Comparison of ENCODE assay signal across 8 cellular contexts in genomic region chr5:176365663-176366574, GRCh38. TPM values are rescaled to one million over a fixed set of nuclear protein-coding genes. Genes with fewer than 3 reads are reported as not detected.
DNase-seq lines count a peak whose midpoint lies in the region; ATAC-seq and TF ChIP-seq lines count a peak whose summit lies in the region.

No MANE protein-coding gene starts in this region.

- H3K4me2 ChIP-seq in OCI-LY1 (ENCODE audit: low read length): peak overlapping the region; percentile 90
- peak overlapping the region; percentile 92 for H3K4me2 ChIP-seq in skeletal muscle satellite cell (ENCODE audit: low read length)

- TF ChIP-seq CTCF in AG10803 (conservative IDR thresholded peaks at IDR 0.05; ENCODE audit: low read length): no peak
- no peak for TF ChIP-seq CTCF in OCI-LY1 (IDR thresholded peaks at IDR 0.05; ENCODE audit: low read length)
- no peak for TF ChIP-seq CTCF in brain microvascular endothelial cell (IDR thresholded peaks at IDR 0.05; ENCODE audit: low read depth, low read length, missing control alignments)

- in situ Hi-C loops in brain microvascular endothelial cell (cut with HindIII; ENCODE audit: low pct_ligation_motif_present, low sequenced_read_pairs): no loop called here

- H3F3A ChIP-seq in OCI-LY1 (ENCODE audit: insufficient read depth, low read length): no peaks in the 10 kb centered on the region

- ATAC-seq in GM19455 (IDR thresholded peaks at IDR 0.05; ENCODE audit: unreplicated experiment): peak; percentile 13

- H3K9ac ChIP-seq in OCI-LY1 (ENCODE audit: low read length) (peak overlapping the region; percentile 68), skeletal muscle satellite cell (ENCODE audit: low read depth, low read length) (peak overlapping the region; percentile 88)

- H3K9me3 ChIP-seq in OCI-LY1 (ENCODE audit: low read length) (no peaks in the 10 kb centered on the region), skeletal muscle satellite cell (replicated peaks; ENCODE audit: low read length) (no peaks in the 10 kb centered on the region)

- no peaks in the 10 kb centered on the region for H4K20me1 ChIP-seq in OCI-LY1 (ENCODE audit: insufficient read depth, low read length)

- H2AFZ ChIP-seq in OCI-LY1 (ENCODE audit: low read length): no peak overlapping the region

- peak; percentile 70 for DNase-seq in AG10803 (ENCODE audit: low read depth)
- DNase-seq in brain microvascular endothelial cell: no peak
- DNase-seq in inferior parietal cortex (ENCODE audit: extremely low spot score): peak; percentile 17
- no peak for DNase-seq in NCI-H1417 treated with DMSO at 0.1 percent for 48 hours (lab: John Stamatoyannopoulos, UW)
- no peak for DNase-seq in NCI-H2029 treated with DMSO at 0.1 percent for 48 hours (lab: John Stamatoyannopoulos, UW)

- H3K9me2 ChIP-seq in OCI-LY1 (ENCODE audit: low read depth, low read length): no peaks in the 10 kb centered on the region

- H3K4me3 ChIP-seq in AG10803 (ENCODE audit: low read length) (peak overlapping the region; percentile 67), OCI-LY1 (ENCODE audit: low read depth, low read length, poor library complexity, severe bottlenecking) (peak overlapping the region; percentile 63), brain microvascular endothelial cell (ENCODE audit: low read depth, low read length) (peak overlapping the region; percentile 74), skeletal muscle satellite cell (ENCODE audit: low read length) (peak overlapping the region; percentile 87)

- H3K79me2 ChIP-seq in OCI-LY1 (ENCODE audit: insufficient read depth, low read length): peaks cover 4% of the 10 kb centered on the region; the same call in 1 of the 2 replicates

- H3K27me3 ChIP-seq in OCI-LY1 (ENCODE audit: insufficient read depth, low read length) (no peaks in the 10 kb centered on the region), brain microvascular endothelial cell (replicated peaks) (no peaks in the 10 kb centered on the region), skeletal muscle satellite cell (ENCODE audit: control insufficient read depth, insufficient read depth, low read length) (no peaks in the 10 kb centered on the region)

- H3K4me1 ChIP-seq in OCI-LY1 (ENCODE audit: insufficient read depth, low read length, severe bottlenecking) (peaks cover 15% of the 10 kb centered on the region), skeletal muscle satellite cell (ENCODE audit: control insufficient read depth, insufficient read depth, low read length) (peaks cover 13% of the 10 kb centered on the region)

- H3K27ac ChIP-seq in OCI-LY1 (ENCODE audit: low read depth, low read length, poor library complexity, severe bottlenecking) (no peak overlapping the region), brain microvascular endothelial cell (no peak overlapping the region)

- H3K36me3 ChIP-seq in OCI-LY1 (ENCODE audit: insufficient read depth, low read length): no peaks in the 10 kb centered on the region
- H3K36me3 ChIP-seq in brain microvascular endothelial cell (replicated peaks): peaks cover 9% of the 10 kb centered on the region
- H3K36me3 ChIP-seq in skeletal muscle satellite cell (ENCODE audit: insufficient read depth, low read length): peaks cover 25% of the 10 kb centered on the region

RNA-seq across cellular contexts. Expression of gene ARL10, which starts 0.6 kb away (rescaled TPM):
- total RNA-seq in skeletal muscle satellite cell (2012; rRNA removed): 8.9 and 11.8 TPM in 2 replicates

RNA-seq across cellular contexts. Expression of gene KIAA1191, which starts 4.4 kb away (rescaled TPM):
- 56.8 and 72.1 TPM in 2 replicates for total RNA-seq in skeletal muscle satellite cell (2012; rRNA removed)

RNA-seq across cellular contexts. Expression of gene NOP16, which starts 22.5 kb away (rescaled TPM):
- total RNA-seq in skeletal muscle satellite cell (2012; rRNA removed): 26.1 and 40.6 TPM in 2 replicates

RNA-seq across cellular contexts. Expression of gene HIGD2A, which starts 22.6 kb away (rescaled TPM):
- total RNA-seq in skeletal muscle satellite cell (2012; rRNA removed): 28.9 and 39.5 TPM in 2 replicates

RNA-seq across cellular contexts. Expression of gene CLTB, which starts 50.4 kb away (rescaled TPM):
- total RNA-seq in skeletal muscle satellite cell (2012; rRNA removed): 85.7 and 112 TPM in 2 replicates

Comparison
In these comparisons a context has a peak if more than half of its experiments do, and no peak if none do; other contexts are left out.
1. DNase-seq: peak in AG10803 (single experiment) and inferior parietal cortex (single experiment); none in brain microvascular endothelial cell (single experiment), NCI-H1417 treated with DMSO at 0.1 percent for 48 hours (single experiment) and NCI-H2029 treated with DMSO at 0.1 percent for 48 hours (single experiment).
2. Peak in every context shown above with its lines, with median percentiles within 50 percentile points of each other: H3K4me3 ChIP-seq.